ENCODE assay signal across 8 cellular contexts in genomic region chr17:50213026-50214015, GRCh38. TPM values are rescaled to one million over a fixed set of nuclear protein-coding genes. Genes with fewer than 3 reads are reported as not detected.
A peak's percentile ranks its signal among the peaks of the same experiment; 100 is the strongest.
DNase-seq lines count a peak whose midpoint lies in the region; ATAC-seq and TF ChIP-seq lines count a peak whose summit lies in the region.

No MANE protein-coding gene starts in this region.

- H3K27me3 ChIP-seq in WERI-Rb-1 (ENCODE audit: insufficient read depth, low read depth, severe bottlenecking) (no peaks in the 10 kb centered on the region), mesendoderm (ENCODE audit: insufficient read depth, low read length, poor library complexity) (no peaks in the 10 kb centered on the region)

- no peak overlapping the region for H4K5ac ChIP-seq in mesendoderm (ENCODE audit: low read length)

- no peak overlapping the region for H4K8ac ChIP-seq in mesendoderm (ENCODE audit: low read depth, low read length)

- ATAC-seq in GM18868 (IDR thresholded peaks at IDR 0.05; ENCODE audit: unreplicated experiment) (peak; percentile 84), HG03066 (IDR thresholded peaks at IDR 0.05; ENCODE audit: low read depth, unreplicated experiment) (peak; percentile 96), sciatic nerve (no peak)

- no peak overlapping the region for H3K4me2 ChIP-seq in mesendoderm (ENCODE audit: low read length)

- H2BK5ac ChIP-seq in mesendoderm (ENCODE audit: low read length), result no peak overlapping the region

- intact Hi-C loops in sciatic nerve (cut with DNase I), result no loop called here

- H3K79me1 ChIP-seq in mesendoderm (ENCODE audit: low read length), result no peaks in the 10 kb centered on the region

- WGBS in mesendoderm (ENCODE audit: extremely low coverage, insufficient coverage, low lambda C conversion rate), result no CpG with 5 or more reads among the region's 9 CpGs

- DNase-seq in CD1c-positive myeloid dendritic cell (ENCODE audit: extremely low spot score) (peak; percentile 33), WERI-Rb-1 (peak; percentile 76), mesendoderm (peak; percentile 86), occipital lobe (lab: John Stamatoyannopoulos, UW) (no peak), sciatic nerve (ENCODE audit: low spot score) (no peak), COLO668 (lab: John Stamatoyannopoulos, UW; ENCODE audit: unreplicated experiment) (no peak)

- TF ChIP-seq CTCF in WERI-Rb-1 (IDR thresholded peaks at IDR 0.05; ENCODE audit: low read depth, low read length), result peak; percentile 50; the same call in 1 of the 2 replicates

- peak overlapping the region; percentile 3; the same call in 1 of the 2 replicates for H3K27ac ChIP-seq in WERI-Rb-1
- no peak overlapping the region for H3K27ac ChIP-seq in mesendoderm (ENCODE audit: low read depth, low read length)

- H3K79me2 ChIP-seq in mesendoderm (ENCODE audit: control insufficient read depth, insufficient read depth, low read length), result no peaks in the 10 kb centered on the region

- no peak overlapping the region for H2BK120ac ChIP-seq in mesendoderm (ENCODE audit: low read depth, low read length)

- H3K9me3 ChIP-seq in WERI-Rb-1 (ENCODE audit: severe bottlenecking), result no peaks in the 10 kb centered on the region

- H3K56ac ChIP-seq in mesendoderm (ENCODE audit: low read length), result no peak overlapping the region

- no peak overlapping the region for H2BK15ac ChIP-seq in mesendoderm (replicated peaks; ENCODE audit: low read depth)

- no peak overlapping the region for H3K18ac ChIP-seq in mesendoderm (ENCODE audit: low read length)

- no peaks in the 10 kb centered on the region for H3K36me3 ChIP-seq in WERI-Rb-1
- no peaks in the 10 kb centered on the region for H3K36me3 ChIP-seq in mesendoderm (ENCODE audit: control insufficient read depth, insufficient read depth, low read length)

- no peak overlapping the region for H3K4ac ChIP-seq in mesendoderm (ENCODE audit: low read depth, low read length)

- H2AK5ac ChIP-seq in mesendoderm (ENCODE audit: low read length), result no peak overlapping the region

- H3K4me3 ChIP-seq in WERI-Rb-1 (ENCODE audit: low read depth, low read length), result no peak overlapping the region
- no peak overlapping the region for H3K4me3 ChIP-seq in mesendoderm (ENCODE audit: low read length)

- H3K23ac ChIP-seq in mesendoderm (ENCODE audit: low read length), result no peak overlapping the region

- H3K4me1 ChIP-seq in mesendoderm (ENCODE audit: control insufficient read depth, low read depth, low read length), result peaks cover 23% of the 10 kb centered on the region

- no peak overlapping the region for H3K9ac ChIP-seq in mesendoderm (ENCODE audit: low read length)

RNA-seq across cellular contexts. Expression of gene COL1A1, which starts 11.9 kb away (rescaled TPM):
- polyA plus RNA-seq in mesendoderm (2013, experiment 1 of 2), result 14.5 TPM
- polyA plus RNA-seq in mesendoderm (2013, experiment 2 of 2), result 15.0 TPM
- total RNA-seq in occipital lobe (17.6 TPM), sciatic nerve (262 TPM)

RNA-seq across cellular contexts. Expression of gene SGCA, which starts 47.5 kb away (rescaled TPM):
- polyA plus RNA-seq in mesendoderm (2013, experiment 1 of 2), result 0.07 TPM
- 0.13 TPM for polyA plus RNA-seq in mesendoderm (2013, experiment 2 of 2)
- total RNA-seq in occipital lobe (not detected), sciatic nerve (3.5 TPM)

Comparison
In these comparisons a context has a peak if more than half of its experiments do, and no peak if none do; other contexts are left out.
1. DNase-seq: peak in CD1c-positive myeloid dendritic cell (single experiment), WERI-Rb-1 (single experiment) and mesendoderm (single experiment); none in occipital lobe (single experiment), sciatic nerve (single experiment) and COLO668 (single experiment).
2. RNA of gene COL1A1, which starts 11.9 kb away (total RNA-seq): 262 TPM in sciatic nerve (single experiment); 17.6 TPM in occipital lobe (single experiment); every median in the first group is over 10 times any median in the second.